Comparison of ENCODE assay signal across 12 cellular contexts in the genomic region with DNA sequence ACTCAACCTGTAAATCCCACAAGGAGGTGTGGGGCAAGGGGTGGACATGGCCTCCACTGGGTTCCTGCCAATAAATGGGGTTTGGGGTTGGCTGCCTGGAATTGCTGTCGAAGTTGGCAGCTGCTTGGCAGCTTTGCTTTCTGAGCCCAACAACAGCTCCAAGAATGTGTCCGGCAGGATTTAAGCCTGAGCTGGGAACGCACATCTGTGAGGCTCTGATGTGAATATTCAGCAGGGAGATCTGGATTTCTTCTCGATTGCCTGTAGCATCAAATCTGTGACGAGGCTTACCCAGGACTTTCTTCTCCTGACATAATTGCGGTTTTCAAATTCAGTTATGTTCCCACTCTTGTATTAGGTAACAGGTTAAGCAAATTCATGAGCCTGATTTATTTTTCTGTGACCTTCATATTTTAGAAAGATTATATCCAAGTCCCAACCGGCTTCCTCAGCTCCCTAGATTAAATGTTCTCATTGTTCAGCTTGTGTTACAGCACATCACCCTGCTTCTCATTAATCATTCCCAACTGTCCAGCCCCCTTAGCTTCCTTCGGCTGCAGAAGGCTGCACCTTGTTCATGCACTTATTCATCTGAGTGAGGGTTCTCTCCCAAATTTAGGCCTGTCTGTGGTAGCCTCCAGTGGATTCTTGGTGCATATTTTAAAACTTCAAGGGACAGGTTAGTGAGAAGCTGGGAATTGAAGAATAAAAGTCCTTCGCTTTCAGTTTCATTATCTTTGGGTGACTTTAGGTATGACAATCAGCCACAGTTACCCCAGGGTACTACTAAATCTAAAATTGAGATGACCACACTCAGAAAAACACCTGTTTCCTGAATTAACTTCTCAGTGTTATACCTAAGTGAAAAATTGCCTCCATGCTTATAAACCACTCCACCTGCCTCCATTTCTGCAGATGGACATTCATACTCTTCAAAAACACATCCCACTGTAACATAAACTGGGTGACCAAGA.
DNase-seq lines count a peak whose midpoint lies in the region; ATAC-seq and TF ChIP-seq lines count a peak whose summit lies in the region.
"Had no signal": no experiment of that assay in that cellular context is flagged by ENCODE, and none has a peak within 500 bp of the region (broad histone marks: within the 10 kb centered on the region; RNA-seq: fewer than 3 reads in every experiment).

No MANE protein-coding gene starts in this region.

- no peaks in the 10 kb centered on the region for H3K27me3 ChIP-seq in left lung

- no peaks in the 10 kb centered on the region for H3K9me3 ChIP-seq in left lung

- no peak overlapping the region for H3K4me3 ChIP-seq in left lung

- H3K36me3 ChIP-seq in left lung, result peaks cover 0 to 39% of the 10 kb centered on the region in 2 donors

- H3K4me3 Mint-ChIP-seq in naive thymus-derived CD8-positive, alpha-beta T cell, result no peak overlapping the region
- H3K4me3 Mint-ChIP-seq: activated T-cell treated with anti-CD3 and anti-CD28 coated beads, Interleukin-2, amount 50 U/mL, for 4 hours; dendritic cell treated with granulocyte-macrophage colony-stimulating factor and Interleukin-4, amounts not matched to agents 40 ng/mL and 50 ng/mL, for 4 days had no signal

- H3K9me3 Mint-ChIP-seq in naive thymus-derived CD8-positive, alpha-beta T cell, result peaks cover 0 to 5% (median 0%) of the 10 kb centered on the region in 9 donors
- H3K9me3 Mint-ChIP-seq: dendritic cell treated with granulocyte-macrophage colony-stimulating factor and Interleukin-4, amounts not matched to agents 40 ng/mL and 50 ng/mL, for 4 days had no signal

- no peak for TF ChIP-seq CTCF in left lung (IDR thresholded peaks at IDR 0.05)

- H3K27me3 Mint-ChIP-seq in naive thymus-derived CD8-positive, alpha-beta T cell, result no peaks in the 10 kb centered on the region

- POLR2A ChIA-PET in naive thymus-derived CD8-positive, alpha-beta T cell (lab: Charles Lee), result interaction anchor here (0.8 kb wide), 1 partner anchor 22 kb away, joined by 3 read pairs; no protein-coding TSS in a partner anchor

- peaks cover 0 to 2% (median under 1%) of the 10 kb centered on the region in 4 donors for H3K4me1 Mint-ChIP-seq in naive thymus-derived CD8-positive, alpha-beta T cell

- H3K27ac ChIP-seq in left lung, result no peak overlapping the region

- H3K4me1 ChIP-seq in left lung, result peaks cover 0 to 6% of the 10 kb centered on the region in 2 donors

- DNase-seq in naive thymus-derived CD8-positive, alpha-beta T cell, result no peak
- DNase-seq in NCI-H1694 (lab: John Stamatoyannopoulos, UW) (no peak), UCSD-AML1 (lab: John Stamatoyannopoulos, UW; ENCODE audit: unreplicated experiment) (no peak), medulla oblongata (ENCODE audit: extremely low spot score) (no peak), left lung (no peak)
- DNase-seq: activated T-cell treated with anti-CD3 and anti-CD28 coated beads, Interleukin-2, amount 50 U/mL, for 4 hours; DMS153 had no signal

- intact Hi-C loops in left lung (cut with DNase I), result no loop called here

- H3K27ac Mint-ChIP-seq in naive thymus-derived CD8-positive, alpha-beta T cell, result peak overlapping the region in 9 of 10 donors; percentile 4 to 75 (median 39)
- H3K27ac Mint-ChIP-seq: dendritic cell treated with granulocyte-macrophage colony-stimulating factor and Interleukin-4, amounts not matched to agents 40 ng/mL and 50 ng/mL, for 4 days had no signal

- ATAC-seq in GM18870 (IDR thresholded peaks at IDR 0.05; ENCODE audit: unreplicated experiment) (peak; percentile 87), GM21723 (IDR thresholded peaks at IDR 0.05; ENCODE audit: unreplicated experiment) (peak; percentile 91), HG03520 (IDR thresholded peaks at IDR 0.05; ENCODE audit: unreplicated experiment) (peak; percentile 88), left lung (no peak)
- no peak for ATAC-seq in naive thymus-derived CD8-positive, alpha-beta T cell
- ATAC-seq: activated T-cell treated with anti-CD3 and anti-CD28 coated beads, Interleukin-2, amount 50 U/mL, for 4 hours; HCT116 had no signal

- peaks cover 27 to 39% (median 36%) of the 10 kb centered on the region in 3 donors for H3K36me3 Mint-ChIP-seq in naive thymus-derived CD8-positive, alpha-beta T cell

Comparison
In these comparisons a context has a peak if more than half of its experiments do, and no peak if none do; other contexts are left out.
1. ATAC-seq: peak in GM18870 (single experiment), GM21723 (single experiment) and HG03520 (single experiment); none in naive thymus-derived CD8-positive, alpha-beta T cell (0 of 2) and left lung (single experiment).